ENCODE assay signal across 11 cellular contexts in genomic region chr6:16337280-16337975, GRCh38.
DNase-seq lines count a peak whose midpoint lies in the region; ATAC-seq and TF ChIP-seq lines count a peak whose summit lies in the region.
"Had no signal": no experiment of that assay in that cellular context is flagged by ENCODE, and none has a peak within 500 bp of the region (broad histone marks: within the 10 kb centered on the region; RNA-seq: fewer than 3 reads in every experiment).

No MANE protein-coding gene starts in this region.

- peak; percentile 13 for DNase-seq in NCI-H1694 treated with DMSO at 0.1 percent for 48 hours (lab: John Stamatoyannopoulos, UW)
- peak; percentile 92 for DNase-seq in dedifferentiated amniotic fluid mesenchymal stem cell (ENCODE audit: extremely low spot score)
- peak; percentile 78 for DNase-seq in lower lobe of right lung
- peak; percentile 89 to 96 for DNase-seq in tibial artery
- DNase-seq in activated CD4-positive, alpha-beta T cell treated with anti-CD3 and anti-CD28 coated beads, Interleukin-2, amount 50 U/mL, for 4 hours: no peak
- no peak for DNase-seq in CD8-positive, alpha-beta memory T cell
- DNase-seq in SKM-1 treated with dmso at 0.1 percent for 144 hours (lab: John Stamatoyannopoulos, UW; ENCODE audit: unreplicated experiment): no peak
- DNase-seq: SIG-M5 had no signal

- no peaks in the 10 kb centered on the region for H3K9me3 ChIP-seq in lower lobe of right lung
- no peaks in the 10 kb centered on the region for H3K9me3 ChIP-seq in tibial artery
- H3K9me3 ChIP-seq in CD8-positive, alpha-beta memory T cell (ENCODE audit: low read length): no peaks in the 10 kb centered on the region

- H3K36me3 ChIP-seq in lower lobe of right lung (no peaks in the 10 kb centered on the region), tibial artery (no peaks in the 10 kb centered on the region)
- no peaks in the 10 kb centered on the region for H3K36me3 ChIP-seq in CD8-positive, alpha-beta memory T cell (ENCODE audit: insufficient read depth, low read length)

- peak; percentile 46 to 69 for ATAC-seq in lower lobe of right lung
- no peak for ATAC-seq in HG02763 (IDR thresholded peaks at IDR 0.05; ENCODE audit: unreplicated experiment)

- H3K9me3 Mint-ChIP-seq in CD8-positive, alpha-beta memory T cell: no peaks in the 10 kb centered on the region

- H3K27ac ChIP-seq in lower lobe of right lung (no peak overlapping the region), tibial artery (peak overlapping the region in 1 of 2 donors; percentile 14)
- H3K27ac ChIP-seq in CD8-positive, alpha-beta memory T cell (ENCODE audit: low read depth, low read length): no peak overlapping the region
- H3K27ac ChIP-seq: HL-60 had no signal

- H3K4me1 ChIP-seq in lower lobe of right lung (peaks cover 49% of the 10 kb centered on the region), tibial artery (peaks cover 4 to 70% (median 48%) of the 10 kb centered on the region in 4 donors)
- no peaks in the 10 kb centered on the region for H3K4me1 ChIP-seq in CD8-positive, alpha-beta memory T cell (ENCODE audit: insufficient read depth, low read length)

- H3K36me3 Mint-ChIP-seq in CD8-positive, alpha-beta memory T cell: peaks cover 0 to 20% (median 5%) of the 10 kb centered on the region in 3 donors

- peaks cover under 1 to 18% (median 2%) of the 10 kb centered on the region in 3 donors for H3K4me1 Mint-ChIP-seq in CD8-positive, alpha-beta memory T cell

- intact Hi-C loops in lower lobe of right lung (cut with DNase I) (no loop called here), tibial artery (cut with DNase I; ENCODE audit: low total_unique reads) (loop anchor here (5.0 to 10.0 kb wide), 3 partner anchors 70 to 627 kb away; no protein-coding TSS in a partner anchor)

- no peak overlapping the region for H3K4me3 Mint-ChIP-seq in CD8-positive, alpha-beta memory T cell
- H3K4me3 Mint-ChIP-seq: activated naive CD8-positive, alpha-beta T cell had no signal

- TF ChIP-seq CTCF in lower lobe of right lung (IDR thresholded peaks at IDR 0.05) (no peak), tibial artery (IDR thresholded peaks at IDR 0.05) (no peak)

- H3K27me3 Mint-ChIP-seq in CD8-positive, alpha-beta memory T cell: no peaks in the 10 kb centered on the region
- H3K27me3 Mint-ChIP-seq: activated naive CD8-positive, alpha-beta T cell had no signal

- H3K4me3 ChIP-seq in lower lobe of right lung (no peak overlapping the region), tibial artery (no peak overlapping the region)
- H3K4me3 ChIP-seq in CD8-positive, alpha-beta memory T cell (ENCODE audit: low read length): no peak overlapping the region

- H3K27me3 ChIP-seq in lower lobe of right lung (ENCODE audit: low read depth): no peaks in the 10 kb centered on the region
- H3K27me3 ChIP-seq in tibial artery: no peaks in the 10 kb centered on the region
- no peaks in the 10 kb centered on the region for H3K27me3 ChIP-seq in CD8-positive, alpha-beta memory T cell (ENCODE audit: insufficient read depth, low read length, poor library complexity, severe bottlenecking)

- H3K27ac Mint-ChIP-seq in CD8-positive, alpha-beta memory T cell: peak overlapping the region in 4 of 8 donors; percentile 31 to 79 (median 44)

- POLR2A ChIA-PET in CD8-positive, alpha-beta memory T cell (lab: Charles Lee): no interaction called here

- CTCF ChIA-PET in CD8-positive, alpha-beta memory T cell (lab: Charles Lee): interaction anchor here (1.6 kb wide), 1 partner anchor 11 kb away, joined by 4 read pairs; no protein-coding TSS in a partner anchor

Comparison
In these comparisons a context has a peak if more than half of its experiments do, and no peak if none do; other contexts are left out.
1. DNase-seq: peak in NCI-H1694 treated with DMSO at 0.1 percent for 48 hours (single experiment), dedifferentiated amniotic fluid mesenchymal stem cell (single experiment), lower lobe of right lung (single experiment) and tibial artery (2 of 2); none in activated CD4-positive, alpha-beta T cell treated with anti-CD3 and anti-CD28 coated beads, Interleukin-2, amount 50 U/mL, for 4 hours (0 of 2), CD8-positive, alpha-beta memory T cell (0 of 5) and SKM-1 treated with dmso at 0.1 percent for 144 hours (single experiment).